Comparison of ENCODE assay signal across 14 cellular contexts in the genomic region with DNA sequence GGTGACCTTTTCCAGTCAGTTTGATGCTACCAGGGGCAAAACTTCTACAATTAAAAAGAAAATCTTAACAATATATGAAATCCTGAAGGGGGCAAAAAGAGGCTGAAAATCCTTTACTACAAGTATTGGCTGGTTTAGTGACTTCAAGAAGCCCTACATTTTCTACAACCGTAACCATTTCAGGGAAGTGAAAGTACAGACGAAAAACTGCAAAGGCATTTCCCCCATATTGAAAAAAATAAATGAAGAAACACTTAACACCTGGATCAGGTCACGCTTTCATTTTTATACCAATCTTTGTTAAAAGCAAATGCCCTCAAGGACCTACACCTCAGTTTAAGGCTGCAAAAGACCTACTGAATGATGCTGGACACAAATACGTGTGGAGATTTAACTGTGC.
DNase-seq lines count a peak whose midpoint lies in the region; ATAC-seq and TF ChIP-seq lines count a peak whose summit lies in the region.
"Had no signal": no experiment of that assay in that cellular context is flagged by ENCODE, and none has a peak within 500 bp of the region (broad histone marks: within the 10 kb centered on the region; RNA-seq: fewer than 3 reads in every experiment).

No MANE protein-coding gene starts in this region.

- H3K36me3 ChIP-seq in OCI-LY3 (replicated peaks; ENCODE audit: low read depth, low read length) (no peaks in the 10 kb centered on the region), HAP-1 (replicated peaks) (no peaks in the 10 kb centered on the region)

- peak overlapping the region; percentile 14; the same call in 1 of the 2 replicates for H3K9ac ChIP-seq in OCI-LY3 (ENCODE audit: low read length)

- peak; percentile 13; the same call in 1 of the 2 replicates for TF ChIP-seq CTCF in OCI-LY3 (IDR thresholded peaks at IDR 0.05; ENCODE audit: low read depth, low read length)

- H3K27me3 ChIP-seq in OCI-LY3 (ENCODE audit: low read depth, low read length) (no peaks in the 10 kb centered on the region), HAP-1 (ENCODE audit: low read depth) (peaks cover 13% of the 10 kb centered on the region)

- in situ Hi-C loops in HAP-1 (cut with MboI; ENCODE audit: low sequenced_read_pairs), result no loop called here

- peak overlapping the region; percentile 70 for H3K4me2 ChIP-seq in OCI-LY3 (ENCODE audit: low read length)

- DNase-seq in NCI-H526 treated with DMSO at 0.1 percent for 48 hours (lab: John Stamatoyannopoulos, UW) (no peak), HAP-1 (ENCODE audit: low spot score in 2 of 2) (no peak)
- DNase-seq in activated effector memory CD4-positive, alpha-beta T cell treated with Interleukin-2 at 50 U/mL for 16 hours, result no peak
- DNase-seq: activated CD4-positive, alpha-beta T cell treated with anti-CD3 and anti-CD28 coated beads, Interleukin-2, amount 10 ng/mL, durations not matched to agents 24 days and 14 days; activated naive CD4-positive, alpha-beta T cell; KBM-7; natural killer cell had no signal

- H3K4me3 ChIP-seq in OCI-LY3 (ENCODE audit: low read length) (peak overlapping the region; percentile 27; the same call in 1 of the 2 replicates), HAP-1 (no peak overlapping the region)
- H3K4me3 ChIP-seq: SK-N-MC had no signal

- no peaks in the 10 kb centered on the region for H4K20me1 ChIP-seq in OCI-LY3 (ENCODE audit: insufficient read depth, low read length)

- H3K9me3 ChIP-seq in OCI-LY3 (ENCODE audit: insufficient read depth, low read length) (no peaks in the 10 kb centered on the region), HAP-1 (no peaks in the 10 kb centered on the region)

- ATAC-seq in GM18519 (IDR thresholded peaks at IDR 0.05; ENCODE audit: low FRiP score, unreplicated experiment), result peak; percentile 62
- ATAC-seq in GM21515 (IDR thresholded peaks at IDR 0.05; ENCODE audit: unreplicated experiment), result peak; percentile 93
- peak; percentile 78 for ATAC-seq in HG03103 (IDR thresholded peaks at IDR 0.05; ENCODE audit: low read depth, unreplicated experiment)
- no peak for ATAC-seq in GM21367 (IDR thresholded peaks at IDR 0.05; ENCODE audit: unreplicated experiment)
- ATAC-seq: natural killer cell had no signal

- H3K27ac ChIP-seq in OCI-LY3 (ENCODE audit: low read length), result peak overlapping the region; percentile 54
- H3K27ac ChIP-seq: C4-2B, SK-N-MC had no signal

- peak overlapping the region; percentile 61 for H2AFZ ChIP-seq in OCI-LY3 (ENCODE audit: low read depth, low read length)

- peaks cover 16% of the 10 kb centered on the region for H3K4me1 ChIP-seq in OCI-LY3 (ENCODE audit: low read length)
- H3K4me1 ChIP-seq in HAP-1, result no peaks in the 10 kb centered on the region

- H3K79me2 ChIP-seq in OCI-LY3 (ENCODE audit: low read length), result no peaks in the 10 kb centered on the region
